In genomic region chr1:165075725-165076370, GRCh38 we compare ENCODE assay signal across 8 cellular contexts.
A peak's percentile ranks its signal among the peaks of the same experiment; 100 is the strongest.
DNase-seq lines count a peak whose midpoint lies in the region; ATAC-seq and TF ChIP-seq lines count a peak whose summit lies in the region.

No MANE protein-coding gene starts in this region.

- in situ Hi-C loops in ACHN (cut with HindIII; ENCODE audit: low pct_ligation_motif_present, low pct_unique_long_range_greater_than_20kb, low sequenced_read_pairs), result no loop called here

- peaks cover 6% of the 10 kb centered on the region for H3K9me3 Mint-ChIP-seq in MCF 10A (ENCODE audit: unreplicated experiment)

- peaks cover 7% of the 10 kb centered on the region for H3K4me1 Mint-ChIP-seq in MCF 10A (ENCODE audit: insufficient read depth, unreplicated experiment)

- POLR2A ChIA-PET in MCF 10A (lab: Yijun Ruan, JAX), result interaction anchor here (0.6 kb wide), 1 partner anchor 449 kb away, joined by 3 read pairs; no protein-coding TSS in a partner anchor

- DNase-seq in ACHN (peak; percentile 33), NCI-H2196 (lab: John Stamatoyannopoulos, UW; ENCODE audit: unreplicated experiment) (peak; percentile 11), MCF 10A (ENCODE audit: unreplicated experiment) (peak; percentile 46), lung microvascular endothelial cell (ENCODE audit: low read depth in 2 of 2) (peak; percentile 33 to 43), GM20000 (ENCODE audit: low spot score) (no peak), NCI-H128 (lab: John Stamatoyannopoulos, UW; ENCODE audit: unreplicated experiment) (no peak)
- DNase-seq in effector CD8-positive, alpha-beta T cell (lab: John Stamatoyannopoulos, UW), result no peak

- peak; percentile 44 for TF ChIP-seq CTCF in MCF 10A (IDR thresholded peaks at IDR 0.05; ENCODE audit: unreplicated experiment)
- no peak for TF ChIP-seq CTCF in GM20000 (IDR thresholded peaks at IDR 0.05; ENCODE audit: extremely low read depth, missing control alignments)

- BruUV-seq in MCF 10A (replicated peaks; lab: Mats Ljungman, UMichigan), result no TSS peak

- H3K36me3 Mint-ChIP-seq in MCF 10A (ENCODE audit: insufficient read depth, unreplicated experiment), result no peaks in the 10 kb centered on the region

- H3K27me3 Mint-ChIP-seq in MCF 10A (ENCODE audit: insufficient read depth, unreplicated experiment), result no peaks in the 10 kb centered on the region

- CTCF ChIA-PET in MCF 10A (lab: Yijun Ruan, JAX), result interaction anchor here (0.6 to 5.6 kb wide), 19 partner anchors 13 to 1665 kb away, joined by 3 to 42 read pairs (median 3); no protein-coding TSS in a partner anchor

- H3K4me3 Mint-ChIP-seq in MCF 10A (ENCODE audit: unreplicated experiment), result no peak overlapping the region

- ATAC-seq in GM19351 (IDR thresholded peaks at IDR 0.05; ENCODE audit: unreplicated experiment), result peak; percentile 73

- no peak overlapping the region for H3K27ac Mint-ChIP-seq in MCF 10A (ENCODE audit: low read depth, unreplicated experiment)

- intact Hi-C loops in MCF 10A (cut with micrococcal nuclease), result loop anchor here (10.0 kb wide), 1 partner anchor 831 kb away; no protein-coding TSS in a partner anchor

Comparison
In these comparisons a context has a peak if more than half of its experiments do, and no peak if none do; other contexts are left out.
1. DNase-seq: peak in ACHN (single experiment), NCI-H2196 (single experiment), MCF 10A (single experiment) and lung microvascular endothelial cell (2 of 2); none in effector CD8-positive, alpha-beta T cell (single experiment), GM20000 (single experiment) and NCI-H128 (single experiment).